18 cellular contexts compared by ENCODE assay signal in the genomic region with DNA sequence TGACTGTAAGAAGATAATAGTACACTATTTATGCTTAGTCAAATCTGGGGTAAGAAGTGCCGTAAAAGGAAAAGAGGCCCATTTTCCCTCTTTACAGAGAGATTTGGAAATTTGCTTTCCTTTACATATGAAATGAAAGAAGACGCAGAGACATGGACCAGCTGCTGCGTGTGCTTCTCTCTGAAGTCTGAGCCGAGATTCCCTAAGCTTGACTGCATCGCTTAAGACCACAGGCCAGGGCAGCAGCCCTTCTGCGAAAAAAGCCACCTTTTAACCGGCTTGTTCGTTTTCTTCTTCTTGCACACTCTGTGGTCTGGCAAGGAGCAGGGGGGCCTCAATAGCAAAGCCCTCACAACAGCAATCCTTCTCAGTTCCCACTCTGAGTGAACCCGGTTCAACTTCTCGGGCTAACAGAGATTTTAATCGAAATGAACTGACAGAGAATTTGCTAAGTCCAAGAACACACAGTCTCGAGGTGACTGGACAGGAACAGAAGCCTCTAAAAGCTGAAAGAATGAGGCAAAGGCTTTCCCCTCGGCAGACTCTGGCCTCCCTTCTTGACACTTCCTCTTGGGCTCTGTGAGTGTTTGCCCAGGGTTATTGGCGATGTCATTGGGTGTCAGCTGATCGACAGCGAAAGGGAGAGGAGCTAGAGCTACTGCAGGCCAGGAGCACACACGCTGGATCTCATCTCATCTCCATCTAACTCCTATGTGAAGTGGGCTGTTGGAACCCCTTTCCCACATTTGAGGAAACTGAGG.
A peak's percentile ranks its signal among the peaks of the same experiment; 100 is the strongest.
DNase-seq lines count a peak whose midpoint lies in the region; ATAC-seq and TF ChIP-seq lines count a peak whose summit lies in the region.
"Had no signal": no experiment of that assay in that cellular context is flagged by ENCODE, and none has a peak within 500 bp of the region (broad histone marks: within the 10 kb centered on the region; RNA-seq: fewer than 3 reads in every experiment).

No MANE protein-coding gene starts in this region.

- no peaks in the 10 kb centered on the region for H3K27me3 ChIP-seq in HCT116 (ENCODE audit: insufficient read depth, low read length)
- H3K27me3 ChIP-seq in smooth muscle cell (ENCODE audit: low read depth), result no peaks in the 10 kb centered on the region

- WGBS in smooth muscle cell (ENCODE audit: low lambda C conversion rate), result 55% methylated on average over 17 of the region's 17 CpGs

- no peaks in the 10 kb centered on the region for H3F3A ChIP-seq in smooth muscle cell (ENCODE audit: low read depth)

- H3K4me3 ChIP-seq in HCT116 (replicated peaks in 1 of 2; ENCODE audit: low read depth in 1 of 2, low read length in 2 of 2) (peak overlapping the region in 1 of 2 experiments; percentile 8; a peak in 2 of 4 replicates), smooth muscle cell (no peak overlapping the region)

- TF ChIP-seq CTCF in HCT116 (IDR thresholded peaks at IDR 0.05 in 2 of 3, conservative IDR thresholded peaks at IDR 0.05 in 1 of 3; ENCODE audit: borderline replicate concordance in 1 of 3, insufficient read depth in 1 of 3, low read depth in 2 of 3, low read length in 2 of 3) (no peak), smooth muscle cell (IDR thresholded peaks at IDR 0.05; ENCODE audit: borderline replicate concordance, insufficient read depth, poor library complexity, severe bottlenecking) (no peak)

- H4K20me1 ChIP-seq in HCT116 (ENCODE audit: insufficient read depth), result no peaks in the 10 kb centered on the region
- H4K20me1 ChIP-seq in smooth muscle cell (ENCODE audit: low read depth), result no peaks in the 10 kb centered on the region

- H2AFZ ChIP-seq in HCT116 (ENCODE audit: low read depth, low read length, poor library complexity, severe bottlenecking) (no peak overlapping the region), smooth muscle cell (ENCODE audit: low read depth) (peak overlapping the region; percentile 72)

- peak overlapping the region; percentile 66 for H3K4me2 ChIP-seq in HCT116 (ENCODE audit: low read length)
- H3K4me2 ChIP-seq in smooth muscle cell, result peak overlapping the region; percentile 45
- H3K4me2 ChIP-seq: KMS-11 had no signal

- H3K79me2 ChIP-seq in HCT116 (ENCODE audit: insufficient read depth, low read length) (no peaks in the 10 kb centered on the region), smooth muscle cell (ENCODE audit: low read depth) (no peaks in the 10 kb centered on the region)

- no peak for TF ChIP-seq RAD21 in HCT116 (IDR thresholded peaks at IDR 0.05; ENCODE audit: low read depth)

- H3K9me2 ChIP-seq in HCT116 (ENCODE audit: insufficient read depth), result no peaks in the 10 kb centered on the region

- H3K4me1 ChIP-seq in HCT116 (ENCODE audit: control insufficient read depth in 1 of 2, insufficient read depth in 2 of 2, low read length in 2 of 2) (peaks cover 41 to 63% of the 10 kb centered on the region in 2 experiments), smooth muscle cell (ENCODE audit: low read depth) (no peaks in the 10 kb centered on the region)

- H3K9me3 ChIP-seq in HCT116 (ENCODE audit: control insufficient read depth in 1 of 2, insufficient read depth in 1 of 2, low read depth in 1 of 2, low read length in 2 of 2) (no peaks in the 10 kb centered on the region), smooth muscle cell (replicated peaks; ENCODE audit: low read depth) (no peaks in the 10 kb centered on the region)

- DNase-seq in HCT116 (ENCODE audit: low read depth, low spot score), result peak; percentile 4
- DNase-seq in brain pericyte (ENCODE audit: low read depth, low spot score), result peak; percentile 10
- DNase-seq in left lobe of liver (ENCODE audit: low spot score), result no peak
- no peak for DNase-seq in smooth muscle cell (lab: John Stamatoyannopoulos, UW; ENCODE audit: unreplicated experiment)
- no peak for DNase-seq in retina
- no peak for DNase-seq in NCI-H748 treated with DMSO at 0.1 percent for 48 hours (lab: John Stamatoyannopoulos, UW)
- no peak for DNase-seq in foreskin melanocyte
- DNase-seq in stimulated activated naive CD8-positive, alpha-beta T cell treated with anti-CD3 and anti-CD28 coated beads, Interleukin-15, Interleukin-2, amounts not matched to agents 100 U/mL and 50 U/mL, for 24 hours, result no peak
- DNase-seq: activated CD4-positive, CD25-positive, alpha-beta regulatory T cell treated with anti-CD3 and anti-CD28 coated beads, Interleukin-2, amount 50 U/mL, for 72 hours; activated T-cell treated with anti-CD3 and anti-CD28 coated beads, Interleukin-2, amount 50 U/mL, for 1 hour; CD4-positive, alpha-beta T cell; GF-D8; NCI-H2107; occipital lobe; stimulated activated CD4-positive, alpha-beta T cell treated with anti-CD3 and anti-CD28 coated beads, Interleukin-2, amount 100 ng/mL, for 24 hours; SW 1271 had no signal

- no peak for TF ChIP-seq POLR2A in HCT116 (IDR thresholded peaks at IDR 0.05; ENCODE audit: borderline replicate concordance, extremely low read depth, insufficient read depth, insufficient read length)

- CTCF ChIA-PET in HCT116 (lab: Charles Lee), result interaction anchor here (0.6 kb wide), 1 partner anchor 121 kb away, joined by 6 read pairs; no protein-coding TSS in a partner anchor

- POLR2A ChIA-PET in HCT116 (lab: Charles Lee), result interaction anchor here (0.6 to 2.0 kb wide), 2 partner anchors 513 to 657 kb away, joined by 5 to 8 read pairs; partner anchors contain the start of gene KLF4

- H3K9ac ChIP-seq in HCT116 (ENCODE audit: low read length), result peak overlapping the region; percentile 59
- no peak overlapping the region for H3K9ac ChIP-seq in smooth muscle cell (ENCODE audit: low read depth)
- H3K9ac ChIP-seq: KMS-11 had no signal

- H3K36me3 ChIP-seq in HCT116 (ENCODE audit: control insufficient read depth in 1 of 2, insufficient read depth in 2 of 2, low read length in 2 of 2) (no peaks in the 10 kb centered on the region), smooth muscle cell (ENCODE audit: low read depth) (no peaks in the 10 kb centered on the region)

- ATAC-seq in HCT116, result no peak
- peak; percentile 34 for ATAC-seq in left lobe of liver
- no peak for ATAC-seq in stimulated activated naive CD8-positive, alpha-beta T cell treated with anti-CD3 and anti-CD28 coated beads, Interleukin-15, Interleukin-2, amounts not matched to agents 100 U/mL and 50 U/mL, for 24 hours
- ATAC-seq: stimulated activated effector memory CD8-positive, alpha-beta T cell treated with anti-CD3 and anti-CD28 coated beads, Interleukin-12 subunit alpha, Interleukin-12 subunit beta, amount 100 ng/mL, for 72 hours had no signal

- intact Hi-C loops in HCT116 (cut with micrococcal nuclease), result loop anchor here (5.0 kb wide), 2 partner anchors 270 to 565 kb away; no protein-coding TSS in a partner anchor

- BruUV-seq in HCT116 (replicated peaks; lab: Mats Ljungman, UMichigan), result no TSS peak

- RAD21 ChIA-PET in HCT116 (lab: Charles Lee; ENCODE audit: low non-redundant PET in 1 of 2, low total read pairs in 2 of 2, uncharacterized antibody in 2 of 2, unreplicated experiment in 2 of 2), result interaction anchor here in 1 of 2 experiments (1.2 kb wide), 1 partner anchor 47 kb away, joined by 3 read pairs; no protein-coding TSS in a partner anchor

- H3K27ac ChIP-seq in HCT116 (ENCODE audit: low read depth, low read length) (peak overlapping the region; percentile 82), smooth muscle cell (ENCODE audit: low read depth) (peak overlapping the region; percentile 8)
- H3K27ac ChIP-seq: KMS-11 had no signal

TF ChIP-seq in HCT116, 20 proteins besides CTCF, POLR2A, EP300 and RAD21:
- 0 out of 2 replicates have a peak, but pooled peaks have one; percentile 14 for TF ChIP-seq POLR2AphosphoS5 (IDR thresholded peaks at IDR 0.05; ENCODE audit: low read depth, low read length)
- TF ChIP-seq FOSL1 (IDR thresholded peaks at IDR 0.05; ENCODE audit: low read depth), result no peak

Comparison
In these comparisons a context has a peak if more than half of its experiments do, and no peak if none do; other contexts are left out.
1. DNase-seq: peak in HCT116 (single experiment) and brain pericyte (single experiment); none in left lobe of liver (single experiment), smooth muscle cell (single experiment), retina (single experiment), NCI-H748 treated with DMSO at 0.1 percent for 48 hours (single experiment), foreskin melanocyte (single experiment) and stimulated activated naive CD8-positive, alpha-beta T cell treated with anti-CD3 and anti-CD28 coated beads, Interleukin-15, Interleukin-2, amounts not matched to agents 100 U/mL and 50 U/mL, for 24 hours (single experiment).